Comparison of ENCODE assay signal across 1 cellular context in the genomic region with DNA sequence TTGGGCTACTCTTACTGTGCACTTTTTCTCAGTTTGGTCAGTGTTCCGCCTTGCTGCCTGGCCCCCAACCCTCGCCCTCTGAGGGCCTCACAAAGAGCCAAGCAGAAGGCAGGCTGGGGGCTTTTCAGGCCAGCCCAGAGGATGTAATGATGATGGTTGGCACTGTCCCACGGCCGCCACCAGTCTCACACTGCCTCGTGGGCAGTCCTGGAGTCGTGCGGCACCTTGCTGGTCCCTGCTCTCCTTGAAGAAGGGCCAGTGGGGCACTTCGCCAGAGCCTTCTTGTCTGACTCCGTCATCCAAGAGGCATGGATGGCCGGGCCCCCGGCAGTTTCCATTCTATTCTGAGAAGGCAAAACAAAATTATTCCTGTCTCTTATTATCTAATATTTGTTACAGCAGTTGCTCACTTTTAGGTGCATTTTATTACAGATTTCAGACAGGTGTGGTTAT.
TF ChIP-seq lines count a peak whose summit lies in the region.

No MANE protein-coding gene starts in this region.

TF ChIP-seq in GM12878, 131 proteins besides CTCF, POLR2A, EP300 and RAD21 (continued from another document):
- TF ChIP-seq, protein P1, sequence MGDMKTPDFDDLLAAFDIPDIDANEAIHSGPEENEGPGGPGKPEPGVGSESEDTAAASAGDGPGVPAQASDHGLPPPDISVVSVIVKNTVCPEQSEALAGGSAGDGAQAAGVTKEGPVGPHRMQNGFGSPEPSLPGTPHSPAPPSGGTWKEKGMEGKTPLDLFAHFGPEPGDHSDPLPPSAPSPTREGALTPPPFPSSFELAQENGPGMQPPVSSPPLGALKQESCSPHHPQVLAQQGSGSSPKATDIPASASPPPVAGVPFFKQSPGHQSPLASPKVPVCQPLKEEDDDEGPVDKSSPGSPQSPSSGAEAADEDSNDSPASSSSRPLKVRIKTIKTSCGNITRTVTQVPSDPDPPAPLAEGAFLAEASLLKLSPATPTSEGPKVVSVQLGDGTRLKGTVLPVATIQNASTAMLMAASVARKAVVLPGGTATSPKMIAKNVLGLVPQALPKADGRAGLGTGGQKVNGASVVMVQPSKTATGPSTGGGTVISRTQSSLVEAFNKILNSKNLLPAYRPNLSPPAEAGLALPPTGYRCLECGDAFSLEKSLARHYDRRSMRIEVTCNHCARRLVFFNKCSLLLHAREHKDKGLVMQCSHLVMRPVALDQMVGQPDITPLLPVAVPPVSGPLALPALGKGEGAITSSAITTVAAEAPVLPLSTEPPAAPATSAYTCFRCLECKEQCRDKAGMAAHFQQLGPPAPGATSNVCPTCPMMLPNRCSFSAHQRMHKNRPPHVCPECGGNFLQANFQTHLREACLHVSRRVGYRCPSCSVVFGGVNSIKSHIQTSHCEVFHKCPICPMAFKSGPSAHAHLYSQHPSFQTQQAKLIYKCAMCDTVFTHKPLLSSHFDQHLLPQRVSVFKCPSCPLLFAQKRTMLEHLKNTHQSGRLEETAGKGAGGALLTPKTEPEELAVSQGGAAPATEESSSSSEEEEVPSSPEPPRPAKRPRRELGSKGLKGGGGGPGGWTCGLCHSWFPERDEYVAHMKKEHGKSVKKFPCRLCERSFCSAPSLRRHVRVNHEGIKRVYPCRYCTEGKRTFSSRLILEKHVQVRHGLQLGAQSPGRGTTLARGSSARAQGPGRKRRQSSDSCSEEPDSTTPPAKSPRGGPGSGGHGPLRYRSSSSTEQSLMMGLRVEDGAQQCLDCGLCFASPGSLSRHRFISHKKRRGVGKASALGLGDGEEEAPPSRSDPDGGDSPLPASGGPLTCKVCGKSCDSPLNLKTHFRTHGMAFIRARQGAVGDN (IDR thresholded peaks at IDR 0.05) = no peak
